Comparison of ENCODE assay signal across 20 cellular contexts in the genomic region with DNA sequence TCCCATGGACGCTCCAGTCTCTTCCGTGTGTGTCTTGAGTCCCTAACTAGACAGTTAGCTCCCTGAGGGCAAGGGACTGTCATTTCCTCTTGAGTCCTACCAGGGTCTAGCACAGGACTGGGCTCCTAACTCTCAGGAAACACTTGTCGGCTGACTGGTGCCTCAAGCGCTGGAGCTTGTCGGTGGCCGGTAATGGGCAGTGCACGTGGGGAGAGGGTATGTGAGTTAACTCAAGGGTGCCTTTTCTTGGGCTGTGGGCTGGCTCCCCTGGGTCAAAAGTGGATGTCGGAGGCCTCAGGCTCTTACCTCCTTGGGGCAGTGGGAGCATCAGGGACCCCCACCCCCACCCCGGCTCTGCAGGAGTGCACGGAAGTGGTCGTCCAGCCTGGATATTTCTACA. TPM values are rescaled to one million over a fixed set of nuclear protein-coding genes. Genes with fewer than 3 reads are reported as not detected.
DNase-seq lines count a peak whose midpoint lies in the region; ATAC-seq and TF ChIP-seq lines count a peak whose summit lies in the region.
"Had no signal": no experiment of that assay in that cellular context is flagged by ENCODE, and none has a peak within 500 bp of the region (broad histone marks: within the 10 kb centered on the region; RNA-seq: fewer than 3 reads in every experiment).

No MANE protein-coding gene starts in this region.

- H4K20me1 ChIP-seq in GM23338 (replicated peaks; ENCODE audit: insufficient read depth): no peaks in the 10 kb centered on the region

- no peak overlapping the region for H3K27ac Mint-ChIP-seq in activated naive CD4-positive, alpha-beta T cell treated with anti-CD3 and anti-CD28 coated beads, Interleukin-2, amount 10 ng/mL, durations not matched to agents 7 days and 5 days
- H3K27ac Mint-ChIP-seq in GM23338 (no peak overlapping the region), memory B cell (peak overlapping the region; percentile 99)
- H3K27ac Mint-ChIP-seq in stimulated activated memory B cell treated with anti-CD40 and anti-IgM and Interleukin-4, amounts not matched to agents 10 μg/mL and 1 μg/mL and 100 μg/mL, for 72 hours: peak overlapping the region; percentile 8

- H3K4me1 ChIP-seq in GM23338 (ENCODE audit: insufficient read depth): peaks cover 2% of the 10 kb centered on the region

- 0 out of 2 replicates have a peak, but pooled peaks cover 1% of the 10 kb centered on the region for H3F3A ChIP-seq in GM23338 (replicated peaks; ENCODE audit: low read depth)

- H3K4me2 ChIP-seq in GM23338: no peak overlapping the region
- H3K4me2 ChIP-seq: KMS-11 had no signal

- ATAC-seq in GM23338: peak; percentile 11; the same call in 1 of the 3 replicates
- no peak for ATAC-seq in memory B cell (ENCODE audit: low read depth)
- no peak for ATAC-seq in stimulated activated memory B cell treated with anti-CD40 and anti-IgM and Interleukin-4, amounts not matched to agents 10 μg/mL and 1 μg/mL and 100 μg/mL, for 72 hours
- ATAC-seq: HepG2 had no signal

- no peaks in the 10 kb centered on the region for H3K9me3 Mint-ChIP-seq in activated naive CD4-positive, alpha-beta T cell treated with anti-CD3 and anti-CD28 coated beads, Interleukin-2, amount 10 ng/mL, durations not matched to agents 7 days and 5 days
- H3K9me3 Mint-ChIP-seq in GM23338 (no peaks in the 10 kb centered on the region; the same call in none of the 3 replicates), memory B cell (no peaks in the 10 kb centered on the region)
- H3K9me3 Mint-ChIP-seq in stimulated activated memory B cell treated with anti-CD40 and anti-IgM and Interleukin-4, amounts not matched to agents 10 μg/mL and 1 μg/mL and 100 μg/mL, for 72 hours: no peaks in the 10 kb centered on the region
- H3K9me3 Mint-ChIP-seq: CD4-positive, alpha-beta memory T cell had no signal

- peaks cover 30% of the 10 kb centered on the region for H3K36me3 Mint-ChIP-seq in activated naive CD4-positive, alpha-beta T cell treated with anti-CD3 and anti-CD28 coated beads, Interleukin-2, amount 10 ng/mL, durations not matched to agents 7 days and 5 days
- H3K36me3 Mint-ChIP-seq in GM23338 (ENCODE audit: low read depth): peaks cover 52% of the 10 kb centered on the region
- H3K36me3 Mint-ChIP-seq in memory B cell: peaks cover 19% of the 10 kb centered on the region
- peaks cover 43% of the 10 kb centered on the region for H3K36me3 Mint-ChIP-seq in stimulated activated memory B cell treated with anti-CD40 and anti-IgM and Interleukin-4, amounts not matched to agents 10 μg/mL and 1 μg/mL and 100 μg/mL, for 72 hours

- peaks cover 13% of the 10 kb centered on the region for H3K4me1 Mint-ChIP-seq in activated naive CD4-positive, alpha-beta T cell treated with anti-CD3 and anti-CD28 coated beads, Interleukin-2, amount 10 ng/mL, durations not matched to agents 7 days and 5 days
- peaks cover 20% of the 10 kb centered on the region for H3K4me1 Mint-ChIP-seq in GM23338
- peaks cover 18% of the 10 kb centered on the region for H3K4me1 Mint-ChIP-seq in memory B cell
- peaks cover 43% of the 10 kb centered on the region for H3K4me1 Mint-ChIP-seq in stimulated activated memory B cell treated with anti-CD40 and anti-IgM and Interleukin-4, amounts not matched to agents 10 μg/mL and 1 μg/mL and 100 μg/mL, for 72 hours

- DNase-seq in activated naive CD4-positive, alpha-beta T cell treated with anti-CD3 and anti-CD28 coated beads, Interleukin-2, amount 10 ng/mL, durations not matched to agents 7 days and 5 days: peak; percentile 18
- no peak for DNase-seq in activated naive CD4-positive, alpha-beta T cell (lab: John Stamatoyannopoulos, UW)
- DNase-seq in GM23338 (ENCODE audit: low spot score): no peak
- no peak for DNase-seq in memory B cell (ENCODE audit: low spot score in 2 of 2)
- DNase-seq in T1000 (lab: John Stamatoyannopoulos, UW): no peak
- no peak for DNase-seq in NCI-H69 (lab: John Stamatoyannopoulos, UW)
- DNase-seq: AML-193; CD4-positive, alpha-beta memory T cell; GF-D8; GOT3; NCI-H1092; NCI-H2107; NCI-H226; NCI-H526 treated with DMSO at 0.1 percent for 48 hours; NK-92 treated with Interleukin-12 subunit alpha and Interleukin-12 subunit beta, amount 100 ng/mL, for 24 hours; OCI-M1 had no signal

- no peak overlapping the region for H2AFZ ChIP-seq in GM23338

- H3K4me3 ChIP-seq in GM23338: no peak overlapping the region

- H3K27me3 Mint-ChIP-seq in activated naive CD4-positive, alpha-beta T cell treated with anti-CD3 and anti-CD28 coated beads, Interleukin-2, amount 10 ng/mL, durations not matched to agents 7 days and 5 days: no peaks in the 10 kb centered on the region
- peaks cover 18% of the 10 kb centered on the region for H3K27me3 Mint-ChIP-seq in GM23338 (ENCODE audit: insufficient read depth, low read depth, poor library complexity)
- no peaks in the 10 kb centered on the region for H3K27me3 Mint-ChIP-seq in memory B cell
- no peaks in the 10 kb centered on the region for H3K27me3 Mint-ChIP-seq in stimulated activated memory B cell treated with anti-CD40 and anti-IgM and Interleukin-4, amounts not matched to agents 10 μg/mL and 1 μg/mL and 100 μg/mL, for 72 hours
- H3K27me3 Mint-ChIP-seq: CD4-positive, alpha-beta memory T cell had no signal

- peaks cover 5% of the 10 kb centered on the region; the same call in 1 of the 2 replicates for H3K36me3 ChIP-seq in GM23338 (ENCODE audit: insufficient read depth)

- no peak for TF ChIP-seq CTCF in GM23338 (conservative IDR thresholded peaks at IDR 0.05; ENCODE audit: low read depth in 2 of 2)

- H3K27ac ChIP-seq in GM23338 (ENCODE audit: low read depth): no peak overlapping the region
- H3K27ac ChIP-seq: KMS-11 had no signal

- H3K79me2 ChIP-seq in GM23338 (replicated peaks; ENCODE audit: insufficient read depth): peaks cover 6% of the 10 kb centered on the region

- H3K4me3 Mint-ChIP-seq in activated naive CD4-positive, alpha-beta T cell treated with anti-CD3 and anti-CD28 coated beads, Interleukin-2, amount 10 ng/mL, durations not matched to agents 7 days and 5 days: no peak overlapping the region
- no peak overlapping the region for H3K4me3 Mint-ChIP-seq in GM23338
- no peak overlapping the region for H3K4me3 Mint-ChIP-seq in memory B cell
- H3K4me3 Mint-ChIP-seq in stimulated activated memory B cell treated with anti-CD40 and anti-IgM and Interleukin-4, amounts not matched to agents 10 μg/mL and 1 μg/mL and 100 μg/mL, for 72 hours: no peak overlapping the region

- H3K9me2 ChIP-seq in GM23338 (ENCODE audit: insufficient read depth): no peaks in the 10 kb centered on the region

- CTCF ChIA-PET in activated naive CD4-positive, alpha-beta T cell treated with anti-CD3 and anti-CD28 coated beads, Interleukin-2, amount 10 ng/mL, durations not matched to agents 7 days and 5 days (lab: Charles Lee): interaction anchor here (0.7 kb wide), 1 partner anchor 9 kb away, joined by 3 read pairs; no protein-coding TSS in a partner anchor

- no peaks in the 10 kb centered on the region for H3K27me3 ChIP-seq in GM23338 (ENCODE audit: insufficient read depth)

TF ChIP-seq in GM23338, 12 proteins besides CTCF, POLR2A, EP300 and RAD21 (continues in another document):
- TF ChIP-seq NANOG (IDR thresholded peaks at IDR 0.05; ENCODE audit: borderline replicate concordance) (no peak), EZH2phosphoT487 (IDR thresholded peaks at IDR 0.05; ENCODE audit: unreplicated experiment) (no peak), ZNF331 (CRISPR knock-in tag; IDR thresholded peaks at IDR 0.05; ENCODE audit: low read depth) (no peak), JUNB (IDR thresholded peaks at IDR 0.05; ENCODE audit: unreplicated experiment) (no peak), ZNF114 (CRISPR knock-in tag; IDR thresholded peaks at IDR 0.05) (no peak), STAT1 (IDR thresholded peaks at IDR 0.05; ENCODE audit: unreplicated experiment) (no peak)
- TF ChIP-seq, protein P1, sequence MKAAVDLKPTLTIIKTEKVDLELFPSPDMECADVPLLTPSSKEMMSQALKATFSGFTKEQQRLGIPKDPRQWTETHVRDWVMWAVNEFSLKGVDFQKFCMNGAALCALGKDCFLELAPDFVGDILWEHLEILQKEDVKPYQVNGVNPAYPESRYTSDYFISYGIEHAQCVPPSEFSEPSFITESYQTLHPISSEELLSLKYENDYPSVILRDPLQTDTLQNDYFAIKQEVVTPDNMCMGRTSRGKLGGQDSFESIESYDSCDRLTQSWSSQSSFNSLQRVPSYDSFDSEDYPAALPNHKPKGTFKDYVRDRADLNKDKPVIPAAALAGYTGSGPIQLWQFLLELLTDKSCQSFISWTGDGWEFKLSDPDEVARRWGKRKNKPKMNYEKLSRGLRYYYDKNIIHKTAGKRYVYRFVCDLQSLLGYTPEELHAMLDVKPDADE (IDR thresholded peaks at IDR 0.05): no peak

RNA-seq across cellular contexts. Expression of a gene that starts 32.9 kb away (rescaled TPM):
- 35.2 and 38.2 TPM in 2 replicates for total RNA-seq in GM23338 (2014; rRNA removed; shearing (Covaris generic))
- polyA plus RNA-seq in GM23338 (2016; fragmentation: Nextera tagmentation; extraction: Ambion mirVana): 4.5 and 6.7 TPM in 2 replicates

RNA-seq across cellular contexts. Expression of a gene that starts 38.4 kb away (rescaled TPM):
- not detected in 2 replicates for total RNA-seq in GM23338 (2014; rRNA removed; shearing (Covaris generic))
- 0.06 TPM in 1 of 2 replicates, not detected in the other for polyA plus RNA-seq in GM23338 (2016; fragmentation: Nextera tagmentation; extraction: Ambion mirVana)
- total RNA-seq: HepG2, MCF 10A had no signal
- polyA plus RNA-seq: HepG2 had no signal

RNA-seq across cellular contexts. Expression of a gene that starts 43.4 kb away (rescaled TPM):
- 143 and 156 TPM in 2 replicates for total RNA-seq in GM23338 (2014; rRNA removed; shearing (Covaris generic))
- polyA plus RNA-seq in GM23338 (2016; fragmentation: Nextera tagmentation; extraction: Ambion mirVana): 29.2 and 29.8 TPM in 2 replicates

Comparison
In these comparisons a context has a peak if more than half of its experiments do, and no peak if none do; other contexts are left out.
1. H3K27ac Mint-ChIP-seq: peak in memory B cell (single experiment) and stimulated activated memory B cell treated with anti-CD40 and anti-IgM and Interleukin-4, amounts not matched to agents 10 μg/mL and 1 μg/mL and 100 μg/mL, for 72 hours (single experiment); none in activated naive CD4-positive, alpha-beta T cell treated with anti-CD3 and anti-CD28 coated beads, Interleukin-2, amount 10 ng/mL, durations not matched to agents 7 days and 5 days (single experiment) and GM23338 (single experiment).